ENCODE assay signal across 24 cellular contexts in the genomic region with DNA sequence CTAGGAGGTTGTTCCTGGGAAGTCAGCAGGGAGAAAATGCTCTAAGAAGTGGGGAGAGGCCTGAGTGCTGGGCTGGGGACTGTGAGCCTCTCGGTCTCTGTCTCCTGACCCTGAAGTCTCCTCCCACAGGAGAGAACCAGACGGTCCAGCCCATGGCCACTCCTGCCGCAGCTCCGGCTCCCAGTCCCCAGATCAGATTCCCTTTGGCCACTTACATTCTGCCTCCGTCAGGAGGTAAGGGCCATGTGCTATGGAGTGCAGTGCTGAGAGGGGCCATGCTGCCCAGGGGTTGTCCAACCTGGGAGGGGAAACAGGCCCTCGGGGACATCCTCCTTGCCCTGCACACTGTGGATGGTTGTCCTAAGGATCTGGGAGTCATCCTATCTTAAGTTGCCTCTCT. TPM values are rescaled to one million over a fixed set of nuclear protein-coding genes. Genes with fewer than 3 reads are reported as not detected.
"Had no signal": no experiment of that assay in that cellular context is flagged by ENCODE, and none has a peak within 500 bp of the region (broad histone marks: within the 10 kb centered on the region; RNA-seq: fewer than 3 reads in every experiment).

No MANE protein-coding gene starts in this region.

- H3K27ac ChIP-seq: breast epithelium, coronary artery, left ventricle myocardium inferior, neutrophil, pancreas, thyroid gland had no signal

- H3K27ac Mint-ChIP-seq: activated B cell treated with CpG ODN at 0.5 μM for 24 hours; activated CD8-positive, alpha-beta T cell treated with anti-CD3 and anti-CD28 coated beads, Interleukin-2, amount 10 ng/mL, durations not matched to agents 7 days and 5 days; activated T-cell treated with anti-CD3 and anti-CD28 coated beads, Interleukin-2, amount 50 U/mL, for 24 hours; naive thymus-derived CD4-positive, alpha-beta T cell; stimulated activated naive B cell treated with anti-CD40 and anti-IgM and Interleukin-4, amounts not matched to agents 10 μg/mL and 1 μg/mL and 100 μg/mL, for 72 hours; T-helper 2 cell treated with Interferon-gamma antibody and Interleukin-4, amounts not matched to agents 5 μg/mL and 100 μg/mL, for 36 hours had no signal

- ATAC-seq: activated CD8-positive, alpha-beta T cell treated with anti-CD3 and anti-CD28 coated beads, Interleukin-2, amount 10 ng/mL, durations not matched to agents 7 days and 5 days; mucosa of descending colon; naive thymus-derived CD4-positive, alpha-beta T cell; pancreas; sciatic nerve; stimulated activated naive B cell treated with anti-CD40 and anti-IgM and Interleukin-4, amounts not matched to agents 10 μg/mL and 1 μg/mL and 100 μg/mL, for 72 hours had no signal

- FAIRE-seq: endometrium, pancreas had no signal

- H3K9me3 ChIP-seq: breast epithelium, left ventricle myocardium inferior, mucosa of descending colon, neutrophil, pancreas, thyroid gland had no signal

- H3K36me3 ChIP-seq: breast epithelium, left ventricle myocardium inferior, neutrophil, pancreas, thyroid gland had no signal

- H3K4me3 Mint-ChIP-seq: activated B cell treated with CpG ODN at 0.5 μM for 24 hours; activated CD8-positive, alpha-beta T cell treated with anti-CD3 and anti-CD28 coated beads, Interleukin-2, amount 10 ng/mL, durations not matched to agents 7 days and 5 days; activated T-cell treated with anti-CD3 and anti-CD28 coated beads, Interleukin-2, amount 50 U/mL, for 24 hours; naive thymus-derived CD4-positive, alpha-beta T cell; stimulated activated naive B cell treated with anti-CD40 and anti-IgM and Interleukin-4, amounts not matched to agents 10 μg/mL and 1 μg/mL and 100 μg/mL, for 72 hours; T-helper 2 cell treated with Interferon-gamma antibody and Interleukin-4, amounts not matched to agents 5 μg/mL and 100 μg/mL, for 36 hours had no signal

- DNase-seq: activated B cell treated with CpG ODN at 0.5 μM for 24 hours; activated CD4-positive, alpha-beta T cell treated with anti-CD3 and anti-CD28 coated beads for 48 hours; activated CD8-positive, alpha-beta T cell treated with anti-CD3 and anti-CD28 coated beads, Interleukin-2, amount 10 ng/mL, durations not matched to agents 7 days and 5 days; activated naive CD4-positive, alpha-beta T cell treated with anti-CD3 and anti-CD28 coated beads, Interleukin-2, amount 50 U/mL, for 16 hours; activated T-cell treated with anti-CD3 and anti-CD28 coated beads, Interleukin-2, amount 50 U/mL, for 24 hours; aorta; erythroblast; foreskin melanocyte; glutamatergic neuron; hippocampal formation; left ventricle myocardium inferior; mucosa of descending colon; naive thymus-derived CD4-positive, alpha-beta T cell; pancreas; stimulated activated CD4-positive, alpha-beta T cell treated with anti-CD3 and anti-CD28 coated beads, Interleukin-4, amount 100 ng/mL, for 24 hours; stimulated activated naive B cell treated with anti-CD40 and anti-IgM and Interleukin-4, amounts not matched to agents 10 μg/mL and 1 μg/mL and 100 μg/mL, for 72 hours; thyroid gland had no signal

- H3K9me3 Mint-ChIP-seq: activated B cell treated with CpG ODN at 0.5 μM for 24 hours; activated T-cell treated with anti-CD3 and anti-CD28 coated beads, Interleukin-2, amount 50 U/mL, for 24 hours; naive thymus-derived CD4-positive, alpha-beta T cell; stimulated activated naive B cell treated with anti-CD40 and anti-IgM and Interleukin-4, amounts not matched to agents 10 μg/mL and 1 μg/mL and 100 μg/mL, for 72 hours; T-helper 2 cell treated with Interferon-gamma antibody and Interleukin-4, amounts not matched to agents 5 μg/mL and 100 μg/mL, for 36 hours had no signal

- H3K4me1 ChIP-seq: breast epithelium, pancreas had no signal

- H3K4me3 ChIP-seq: breast epithelium, coronary artery, left ventricle myocardium inferior, mucosa of descending colon, pancreas, thyroid gland had no signal

RNA-seq across cellular contexts. Expression of gene ZNF467, which starts 21.3 kb away (rescaled TPM):
- total RNA-seq: kidney epithelial cell had no signal
